Comparison of ENCODE assay signal across 16 cellular contexts in genomic region chr18:48674198-48674721, GRCh38.
DNase-seq lines count a peak whose midpoint lies in the region; ATAC-seq and TF ChIP-seq lines count a peak whose summit lies in the region.
"Had no signal": no experiment of that assay in that cellular context is flagged by ENCODE, and none has a peak within 500 bp of the region (broad histone marks: within the 10 kb centered on the region; RNA-seq: fewer than 3 reads in every experiment).

No MANE protein-coding gene starts in this region.

- DNase-seq in CD14-positive monocyte (ENCODE audit: low spot score) (no peak), NCI-H226 (peak; percentile 12), right lobe of liver (peak; percentile 59 to 86 (median 85)), T-helper 2 cell (no peak), inferior parietal cortex (ENCODE audit: extremely low spot score) (no peak)
- DNase-seq: activated CD4-positive, alpha-beta T cell treated with anti-CD3 and anti-CD28 coated beads, Interleukin-2, amount 10 ng/mL, durations not matched to agents 7 days and 5 days; effector memory CD8-positive, alpha-beta T cell; islet precursor cell; NCI-H1048; psoas muscle; stimulated activated CD4-positive, alpha-beta T cell treated with anti-CD3 and anti-CD28 coated beads, Interleukin-1b, Interleukin-23, amount 100 ng/mL, for 48 hours had no signal

- 11% methylated on average over 1 of the region's 5 CpGs for WGBS in right lobe of liver (ENCODE audit: insufficient coverage, low coverage, low lambda C conversion rate, missing lambda C conversion rate)

- peak overlapping the region in 1 of 2 donors; percentile 14 for H3K4me3 ChIP-seq in duodenal mucosa (ENCODE audit: low read depth in 1 of 2, low read length in 2 of 2)
- no peak overlapping the region for H3K4me3 ChIP-seq in right lobe of liver
- H3K4me3 ChIP-seq: psoas muscle had no signal

- peaks cover 0 to 4% (median 1%) of the 10 kb centered on the region in 3 donors for H3K27me3 Mint-ChIP-seq in CD14-positive monocyte (ENCODE audit: low read depth in 3 of 3)
- H3K27me3 Mint-ChIP-seq: effector memory CD8-positive, alpha-beta T cell had no signal

- H3K9me3 ChIP-seq in duodenal mucosa (ENCODE audit: control insufficient read depth in 1 of 2, low read length in 2 of 2) (no peaks in the 10 kb centered on the region), right lobe of liver (no peaks in the 10 kb centered on the region)
- H3K9me3 ChIP-seq: psoas muscle had no signal

- no peak for TF ChIP-seq POLR2A in right lobe of liver (IDR thresholded peaks at IDR 0.05)

- H3K9me3 Mint-ChIP-seq in CD14-positive monocyte, result peaks cover 4 to 10% (median 8%) of the 10 kb centered on the region in 7 donors

- no peaks in the 10 kb centered on the region for H3K27me3 ChIP-seq in duodenal mucosa (ENCODE audit: control insufficient read depth in 1 of 2, insufficient read depth in 2 of 2, low read length in 2 of 2)
- H3K27me3 ChIP-seq in right lobe of liver, result no peaks in the 10 kb centered on the region

- H3K36me3 Mint-ChIP-seq in CD14-positive monocyte, result peaks cover 16 to 34% of the 10 kb centered on the region in 2 donors

- H3K27ac ChIP-seq in duodenal mucosa (ENCODE audit: low read depth, low read length) (peak overlapping the region; percentile 15), right lobe of liver (peak overlapping the region; percentile 13 to 61 (median 28))
- H3K27ac ChIP-seq: C4-2B, psoas muscle had no signal

- H3K9ac ChIP-seq in duodenal mucosa (ENCODE audit: low read depth in 1 of 2, low read length in 2 of 2), result peak overlapping the region in 1 of 2 donors; percentile 10

- TF ChIP-seq CTCF in CD14-positive monocyte (IDR thresholded peaks at IDR 0.05), result no peak
- no peak for TF ChIP-seq CTCF in right lobe of liver (IDR thresholded peaks at IDR 0.05)

- H3K4me1 ChIP-seq in duodenal mucosa (ENCODE audit: control insufficient read depth in 1 of 2, insufficient read depth in 2 of 2, low read length in 2 of 2), result peaks cover 29% of the 10 kb centered on the region in 2 donors
- peaks cover 0 to 61% (median 33%) of the 10 kb centered on the region in 4 donors for H3K4me1 ChIP-seq in right lobe of liver

- no peak overlapping the region for H3K4me3 Mint-ChIP-seq in CD14-positive monocyte
- H3K4me3 Mint-ChIP-seq: activated CD4-positive, alpha-beta T cell treated with anti-CD3 and anti-CD28 coated beads, Interleukin-2, amount 10 ng/mL, durations not matched to agents 7 days and 5 days; brain; effector memory CD8-positive, alpha-beta T cell had no signal

- H3K4me1 Mint-ChIP-seq in CD14-positive monocyte, result peaks cover 71% of the 10 kb centered on the region

- H3K36me3 ChIP-seq in duodenal mucosa (ENCODE audit: control insufficient read depth in 1 of 2, insufficient read depth in 2 of 2, low read length in 2 of 2), result peaks cover 4 to 7% of the 10 kb centered on the region in 2 donors
- H3K36me3 ChIP-seq in right lobe of liver, result no peaks in the 10 kb centered on the region

- ATAC-seq in right lobe of liver (peak; percentile 51 to 72 (median 70)), HG03097 (IDR thresholded peaks at IDR 0.05; ENCODE audit: low FRiP score, unreplicated experiment) (no peak), GM18861 (IDR thresholded peaks at IDR 0.05; ENCODE audit: unreplicated experiment) (no peak)

- intact Hi-C loops in CD14-positive monocyte (cut with micrococcal nuclease), result loop anchor here (10.0 kb wide), 3 partner anchors 71 to 561 kb away; no protein-coding TSS in a partner anchor
- intact Hi-C loops in right lobe of liver (cut with DNase I), result loop anchor here (10.0 kb wide), 2 partner anchors 371 to 741 kb away; no protein-coding TSS in a partner anchor

- peak overlapping the region in 5 of 7 donors; percentile 8 to 63 (median 45) for H3K27ac Mint-ChIP-seq in CD14-positive monocyte
- H3K27ac Mint-ChIP-seq: activated CD4-positive, alpha-beta T cell treated with anti-CD3 and anti-CD28 coated beads, Interleukin-2, amount 10 ng/mL, durations not matched to agents 7 days and 5 days; brain; effector memory CD8-positive, alpha-beta T cell had no signal

Comparison
In these comparisons a context has a peak if more than half of its experiments do, and no peak if none do; other contexts are left out.
1. DNase-seq: peak in NCI-H226 (single experiment) and right lobe of liver (3 of 3); none in CD14-positive monocyte (single experiment), T-helper 2 cell (0 of 5) and inferior parietal cortex (single experiment).
2. ATAC-seq: peak in right lobe of liver (4 of 4); none in HG03097 (single experiment) and GM18861 (single experiment).